18 cellular contexts compared by ENCODE assay signal in genomic region chr20:58712823-58713731, GRCh38. TPM values are rescaled to one million over a fixed set of nuclear protein-coding genes. Genes with fewer than 3 reads are reported as not detected.
DNase-seq lines count a peak whose midpoint lies in the region; ATAC-seq, FAIRE-seq and TF ChIP-seq lines count a peak whose summit lies in the region.
"Had no signal": no experiment of that assay in that cellular context is flagged by ENCODE, and none has a peak within 500 bp of the region (broad histone marks: within the 10 kb centered on the region; RNA-seq: fewer than 3 reads in every experiment).

No MANE protein-coding gene starts in this region.

- no peak overlapping the region for H3K27ac Mint-ChIP-seq in activated CD4-positive, alpha-beta T cell treated with anti-CD3 and anti-CD28 coated beads, Interleukin-2, amount 10 ng/mL, durations not matched to agents 7 days and 5 days
- no peak overlapping the region for H3K27ac Mint-ChIP-seq in activated CD4-positive, alpha-beta T cell treated with anti-CD3 and anti-CD28 coated beads, Interleukin-2, amount 10 ng/mL, durations not matched to agents 24 days and 14 days
- H3K27ac Mint-ChIP-seq: activated naive CD8-positive, alpha-beta T cell treated with anti-CD3 and anti-CD28 coated beads for 36 hours; CD8-positive, alpha-beta memory T cell; T-helper 17 cell had no signal

- no peak overlapping the region for H3K4me3 Mint-ChIP-seq in activated CD4-positive, alpha-beta T cell treated with anti-CD3 and anti-CD28 coated beads, Interleukin-2, amount 10 ng/mL, durations not matched to agents 7 days and 5 days
- H3K4me3 Mint-ChIP-seq in activated CD4-positive, alpha-beta T cell treated with anti-CD3 and anti-CD28 coated beads, Interleukin-2, amount 10 ng/mL, durations not matched to agents 24 days and 14 days: no peak overlapping the region
- H3K4me3 Mint-ChIP-seq: activated naive CD8-positive, alpha-beta T cell treated with anti-CD3 and anti-CD28 coated beads for 36 hours; CD8-positive, alpha-beta memory T cell; T-helper 17 cell had no signal

- TF ChIP-seq CTCF in pancreas (IDR thresholded peaks at IDR 0.05) (no peak), upper lobe of left lung (IDR thresholded peaks at IDR 0.05) (no peak)

- no peaks in the 10 kb centered on the region for H3K27me3 ChIP-seq in pancreas
- no peaks in the 10 kb centered on the region for H3K27me3 ChIP-seq in upper lobe of left lung

- POLR2A ChIA-PET in activated CD4-positive, alpha-beta T cell treated with anti-CD3 and anti-CD28 coated beads, Interleukin-2, amount 10 ng/mL, durations not matched to agents 7 days and 5 days (lab: Charles Lee): no interaction called here

- intact Hi-C loops in activated CD4-positive, alpha-beta T cell treated with anti-CD3 and anti-CD28 coated beads, Interleukin-2, amount 10 ng/mL, durations not matched to agents 24 days and 14 days (cut with micrococcal nuclease): no loop called here
- intact Hi-C loops in pancreas (cut with DNase I): no loop called here

- FAIRE-seq in GM12891 (lab: Jason Lieb, UNC) (no peak), frontal cortex (lab: Jason Lieb, UNC) (no peak), pancreas (lab: Jason Lieb, UNC) (no peak)
- FAIRE-seq: A204.1, GM18507 had no signal

- H3K27ac ChIP-seq in pancreas: no peak overlapping the region
- H3K27ac ChIP-seq in upper lobe of left lung: no peak overlapping the region

- whole genome bisulfite sequencing in pancreas, 2 donors: 94 to 96% methylated on average over 23 of the region's 23 CpGs
- 86 to 92% methylated on average over 11 to 23 of the region's 23 CpGs for WGBS in upper lobe of left lung, 2 donors

- H3K36me3 Mint-ChIP-seq in activated CD4-positive, alpha-beta T cell treated with anti-CD3 and anti-CD28 coated beads, Interleukin-2, amount 10 ng/mL, durations not matched to agents 7 days and 5 days (ENCODE audit: low read depth): no peaks in the 10 kb centered on the region
- no peaks in the 10 kb centered on the region for H3K36me3 Mint-ChIP-seq in activated CD4-positive, alpha-beta T cell treated with anti-CD3 and anti-CD28 coated beads, Interleukin-2, amount 10 ng/mL, durations not matched to agents 24 days and 14 days (ENCODE audit: low read depth)
- H3K36me3 Mint-ChIP-seq: activated naive CD8-positive, alpha-beta T cell treated with anti-CD3 and anti-CD28 coated beads for 36 hours had no signal

- H3K4me1 ChIP-seq in pancreas: no peaks in the 10 kb centered on the region
- no peaks in the 10 kb centered on the region for H3K4me1 ChIP-seq in upper lobe of left lung

- H3K9me3 ChIP-seq in pancreas: no peaks in the 10 kb centered on the region
- no peaks in the 10 kb centered on the region for H3K9me3 ChIP-seq in upper lobe of left lung

- ATAC-seq in pancreas (no peak), HG03521 (IDR thresholded peaks at IDR 0.05; ENCODE audit: unreplicated experiment) (no peak), upper lobe of left lung (ENCODE audit: low FRiP score in 2 of 2) (no peak)
- ATAC-seq: T-helper 17 cell had no signal

- no peaks in the 10 kb centered on the region for H3K4me1 Mint-ChIP-seq in activated CD4-positive, alpha-beta T cell treated with anti-CD3 and anti-CD28 coated beads, Interleukin-2, amount 10 ng/mL, durations not matched to agents 7 days and 5 days
- no peaks in the 10 kb centered on the region for H3K4me1 Mint-ChIP-seq in activated CD4-positive, alpha-beta T cell treated with anti-CD3 and anti-CD28 coated beads, Interleukin-2, amount 10 ng/mL, durations not matched to agents 24 days and 14 days
- H3K4me1 Mint-ChIP-seq: activated naive CD8-positive, alpha-beta T cell treated with anti-CD3 and anti-CD28 coated beads for 36 hours; CD8-positive, alpha-beta memory T cell; T-helper 17 cell had no signal

- H3K27me3 Mint-ChIP-seq in activated CD4-positive, alpha-beta T cell treated with anti-CD3 and anti-CD28 coated beads, Interleukin-2, amount 10 ng/mL, durations not matched to agents 7 days and 5 days: no peaks in the 10 kb centered on the region
- no peaks in the 10 kb centered on the region for H3K27me3 Mint-ChIP-seq in activated CD4-positive, alpha-beta T cell treated with anti-CD3 and anti-CD28 coated beads, Interleukin-2, amount 10 ng/mL, durations not matched to agents 24 days and 14 days
- H3K27me3 Mint-ChIP-seq: activated naive CD8-positive, alpha-beta T cell treated with anti-CD3 and anti-CD28 coated beads for 36 hours; T-helper 17 cell had no signal

- CTCF ChIA-PET in activated CD4-positive, alpha-beta T cell treated with anti-CD3 and anti-CD28 coated beads, Interleukin-2, amount 10 ng/mL, durations not matched to agents 7 days and 5 days (lab: Charles Lee): interaction anchor here (1.5 kb wide), 2 partner anchors 10 to 62 kb away, joined by 4 to 5 read pairs; partner anchors contain the start of gene STX16

- no peak overlapping the region for H3K4me3 ChIP-seq in pancreas
- H3K4me3 ChIP-seq in upper lobe of left lung: no peak overlapping the region

- no peaks in the 10 kb centered on the region for H3K9me3 Mint-ChIP-seq in activated CD4-positive, alpha-beta T cell treated with anti-CD3 and anti-CD28 coated beads, Interleukin-2, amount 10 ng/mL, durations not matched to agents 7 days and 5 days
- no peaks in the 10 kb centered on the region for H3K9me3 Mint-ChIP-seq in activated CD4-positive, alpha-beta T cell treated with anti-CD3 and anti-CD28 coated beads, Interleukin-2, amount 10 ng/mL, durations not matched to agents 24 days and 14 days
- H3K9me3 Mint-ChIP-seq: activated naive CD8-positive, alpha-beta T cell treated with anti-CD3 and anti-CD28 coated beads for 36 hours; CD8-positive, alpha-beta memory T cell had no signal

- H3K36me3 ChIP-seq in pancreas (peaks cover 0 to 5% (median 0%) of the 10 kb centered on the region in 3 donors), upper lobe of left lung (peaks cover 0 to 28% (median 10%) of the 10 kb centered on the region in 4 donors)

- no peak for TF ChIP-seq EP300 in upper lobe of left lung (IDR thresholded peaks at IDR 0.05)

- TF ChIP-seq POLR2A in GM12891 (IDR thresholded peaks at IDR 0.05; ENCODE audit: low read depth, low read length) (no peak), upper lobe of left lung (IDR thresholded peaks at IDR 0.05) (no peak)

- peak; percentile 4 for DNase-seq in activated CD4-positive, alpha-beta T cell treated with anti-CD3 and anti-CD28 coated beads, Interleukin-2, amount 10 ng/mL, durations not matched to agents 7 days and 5 days
- no peak for DNase-seq in activated CD4-positive, alpha-beta T cell treated with anti-CD3 and anti-CD28 coated beads, Interleukin-2, amount 10 ng/mL, durations not matched to agents 24 days and 14 days
- peak; percentile 12 for DNase-seq in GM12891 (ENCODE audit: insufficient read length, low spot score)
- peak; percentile 4 to 7 for DNase-seq in frontal cortex (ENCODE audit: low spot score in 2 of 2)
- peak in 4 of 6 donors; percentile 9 to 39 (median 26) for DNase-seq in pancreas
- no peak for DNase-seq in superior temporal gyrus (ENCODE audit: extremely low spot score)
- DNase-seq in upper lobe of left lung: no peak
- DNase-seq: activated CD4-positive, alpha-beta T cell treated with anti-CD3 and anti-CD28 coated beads, Interleukin-2, amount 50 U/mL, for 1 hour; activated naive CD8-positive, alpha-beta T cell treated with anti-CD3 and anti-CD28 coated beads for 36 hours; central memory CD4-positive, alpha-beta T cell; foreskin melanocyte; NCI-H2029 treated with DMSO at 0.1 percent for 48 hours; NCI-H774; T-helper 17 cell had no signal

TF ChIP-seq in GM12891, 5 proteins besides CTCF, POLR2A, EP300 and RAD21:
- TF ChIP-seq PAX5 (IDR thresholded peaks at IDR 0.05; ENCODE audit: insufficient read depth, low read length, severe bottlenecking) (no peak), SPI1 (IDR thresholded peaks at IDR 0.05; ENCODE audit: low read depth, low read length) (no peak), POLR2AphosphoS5 (IDR thresholded peaks at IDR 0.05; ENCODE audit: low read depth, low read length) (no peak), TAF1 (IDR thresholded peaks at IDR 0.05; ENCODE audit: low read depth, low read length) (no peak), POU2F2 (IDR thresholded peaks at IDR 0.05; ENCODE audit: low read depth, low read length) (no peak)

RNA-seq across cellular contexts. Expression of gene NPEPL1, which starts 20.5 kb away (rescaled TPM):
- total RNA-seq in activated CD4-positive, alpha-beta T cell treated with anti-CD3 and anti-CD28 coated beads, Interleukin-2, amount 10 ng/mL, durations not matched to agents 7 days and 5 days: 10 to 100 TPM; 28.7 to 30.7 TPM
- total RNA-seq in activated CD4-positive, alpha-beta T cell treated with anti-CD3 and anti-CD28 coated beads, Interleukin-2, amount 10 ng/mL, durations not matched to agents 24 days and 14 days: 22.3 and 23.1 TPM in 2 replicates
- polyA plus RNA-seq in GM12891 (2012; ENCODE audit: low read depth, missing spikeins): 28.0 TPM
- 10.2 TPM for total RNA-seq in frontal cortex
- 10 to 100 TPM; 12.4 to 18.1 (median 17.3) TPM for total RNA-seq in pancreas
- polyA plus RNA-seq in pancreas: 10 to 100 TPM; 73.8 to 77.8 TPM
- total RNA-seq in upper lobe of left lung: 100 to 1,000 TPM in 1 of 6 donors, 10 to 100 TPM in 5; 19.4 to 198 (median 50.9) TPM

Comparison
In these comparisons a context has a peak if more than half of its experiments do, and no peak if none do; other contexts are left out.
1. DNase-seq: peak in activated CD4-positive, alpha-beta T cell treated with anti-CD3 and anti-CD28 coated beads, Interleukin-2, amount 10 ng/mL, durations not matched to agents 7 days and 5 days (single experiment), GM12891 (single experiment), frontal cortex (2 of 2) and pancreas (4 of 6); none in activated CD4-positive, alpha-beta T cell treated with anti-CD3 and anti-CD28 coated beads, Interleukin-2, amount 10 ng/mL, durations not matched to agents 24 days and 14 days (single experiment), superior temporal gyrus (single experiment) and upper lobe of left lung (0 of 2).